ENCODE assay signal across 1 cellular context in genomic region chr2:182499706-182500470, GRCh38.
A peak's percentile ranks its signal among the peaks of the same experiment; 100 is the strongest.
TF ChIP-seq lines count a peak whose summit lies in the region.

No MANE protein-coding gene starts in this region.

TF ChIP-seq in GM23338, 12 proteins besides CTCF, POLR2A, EP300 and RAD21 (continued from another document):
- TF ChIP-seq ZNF462 (CRISPR knock-in tag; IDR thresholded peaks at IDR 0.05) (no peak), JUNB (IDR thresholded peaks at IDR 0.05; ENCODE audit: unreplicated experiment) (no peak), ETS1 (IDR thresholded peaks at IDR 0.05) (no peak), NANOG (IDR thresholded peaks at IDR 0.05; ENCODE audit: borderline replicate concordance) (0 out of 2 replicates have a peak, but pooled peaks have one; percentile 6)
